In genomic region chr17:78583091-78583490, GRCh38 we compare ENCODE assay signal across 15 cellular contexts. TPM values are rescaled to one million over a fixed set of nuclear protein-coding genes. Genes with fewer than 3 reads are reported as not detected.
DNase-seq lines count a peak whose midpoint lies in the region; ATAC-seq and TF ChIP-seq lines count a peak whose summit lies in the region.
"Had no signal": no experiment of that assay in that cellular context is flagged by ENCODE, and none has a peak within 500 bp of the region (broad histone marks: within the 10 kb centered on the region; RNA-seq: fewer than 3 reads in every experiment).

No MANE protein-coding gene starts in this region.

- ATAC-seq in stimulated activated naive B cell treated with anti-CD40 and anti-IgM and Interleukin-4, amounts not matched to agents 10 μg/mL and 1 μg/mL and 100 μg/mL, for 72 hours (replicated peaks), result peak; percentile 62 to 68
- no peak for ATAC-seq in HG03025 (IDR thresholded peaks at IDR 0.05; ENCODE audit: low FRiP score, unreplicated experiment)
- ATAC-seq: activated CD4-positive, CD25-positive, alpha-beta regulatory T cell treated with anti-CD3 and anti-CD28 coated beads, Interleukin-2, amount 50 U/mL, for 24 hours had no signal

- H3K4me3 Mint-ChIP-seq in activated naive CD4-positive, alpha-beta T cell treated with anti-CD3 and anti-CD28 coated beads, Interleukin-2, amount 10 ng/mL, durations not matched to agents 7 days and 5 days, result no peak overlapping the region
- H3K4me3 Mint-ChIP-seq in stimulated activated naive B cell treated with anti-CD40 and anti-IgM and Interleukin-4, amounts not matched to agents 10 μg/mL and 1 μg/mL and 100 μg/mL, for 72 hours, result no peak overlapping the region

- CTCF ChIA-PET in activated naive CD4-positive, alpha-beta T cell treated with anti-CD3 and anti-CD28 coated beads, Interleukin-2, amount 10 ng/mL, durations not matched to agents 7 days and 5 days (lab: Charles Lee), result no interaction called here

- no peaks in the 10 kb centered on the region for H3K4me1 Mint-ChIP-seq in activated naive CD4-positive, alpha-beta T cell treated with anti-CD3 and anti-CD28 coated beads, Interleukin-2, amount 10 ng/mL, durations not matched to agents 7 days and 5 days
- H3K4me1 Mint-ChIP-seq in stimulated activated naive B cell treated with anti-CD40 and anti-IgM and Interleukin-4, amounts not matched to agents 10 μg/mL and 1 μg/mL and 100 μg/mL, for 72 hours, result peaks cover 0 to 3% of the 10 kb centered on the region in 2 donors

- no peak overlapping the region for H3K27ac Mint-ChIP-seq in activated naive CD4-positive, alpha-beta T cell treated with anti-CD3 and anti-CD28 coated beads, Interleukin-2, amount 10 ng/mL, durations not matched to agents 7 days and 5 days
- no peak overlapping the region for H3K27ac Mint-ChIP-seq in stimulated activated naive B cell treated with anti-CD40 and anti-IgM and Interleukin-4, amounts not matched to agents 10 μg/mL and 1 μg/mL and 100 μg/mL, for 72 hours

- no peaks in the 10 kb centered on the region for H3K36me3 Mint-ChIP-seq in activated naive CD4-positive, alpha-beta T cell treated with anti-CD3 and anti-CD28 coated beads, Interleukin-2, amount 10 ng/mL, durations not matched to agents 7 days and 5 days
- no peaks in the 10 kb centered on the region for H3K36me3 Mint-ChIP-seq in stimulated activated naive B cell treated with anti-CD40 and anti-IgM and Interleukin-4, amounts not matched to agents 10 μg/mL and 1 μg/mL and 100 μg/mL, for 72 hours

- no peak overlapping the region for H3K4me3 ChIP-seq in choroid plexus epithelial cell (ENCODE audit: low read depth, low read length)
- H3K4me3 ChIP-seq: BLaER1, coronary artery, lung had no signal

- peak; percentile 26 for DNase-seq in activated naive CD4-positive, alpha-beta T cell treated with anti-CD3 and anti-CD28 coated beads, Interleukin-2, amount 10 ng/mL, durations not matched to agents 7 days and 5 days
- DNase-seq in activated naive CD4-positive, alpha-beta T cell treated with anti-CD3 and anti-CD28 coated beads, Interleukin-2, amount 50 U/mL, for 16 hours, result no peak
- DNase-seq in M059J (ENCODE audit: low read depth) (peak; percentile 31), choroid plexus epithelial cell (ENCODE audit: low read depth) (peak; percentile 44), NCI-H748 treated with DMSO at 0.1 percent for 48 hours (lab: John Stamatoyannopoulos, UW) (no peak)
- no peak for DNase-seq in stimulated activated naive B cell treated with anti-CD40 and anti-IgM and Interleukin-4, amounts not matched to agents 10 μg/mL and 1 μg/mL and 100 μg/mL, for 72 hours
- no peak for DNase-seq in stimulated activated CD4-positive, alpha-beta T cell treated with anti-CD3 and anti-CD28 coated beads, Interleukin-1b, Interleukin-23, amount 100 ng/mL, for 48 hours
- DNase-seq: activated gamma-delta T cell treated with Interleukin-2 at 50 U/mL for 16 hours, NCI-H1417 treated with DMSO at 0.1 percent for 48 hours had no signal

- H3K27me3 Mint-ChIP-seq in activated naive CD4-positive, alpha-beta T cell treated with anti-CD3 and anti-CD28 coated beads, Interleukin-2, amount 10 ng/mL, durations not matched to agents 7 days and 5 days, result peaks cover 62% of the 10 kb centered on the region
- H3K27me3 Mint-ChIP-seq in stimulated activated naive B cell treated with anti-CD40 and anti-IgM and Interleukin-4, amounts not matched to agents 10 μg/mL and 1 μg/mL and 100 μg/mL, for 72 hours, result peaks cover 6 to 30% of the 10 kb centered on the region in 2 donors

- no peaks in the 10 kb centered on the region for H3K9me3 Mint-ChIP-seq in activated naive CD4-positive, alpha-beta T cell treated with anti-CD3 and anti-CD28 coated beads, Interleukin-2, amount 10 ng/mL, durations not matched to agents 7 days and 5 days
- H3K9me3 Mint-ChIP-seq in stimulated activated naive B cell treated with anti-CD40 and anti-IgM and Interleukin-4, amounts not matched to agents 10 μg/mL and 1 μg/mL and 100 μg/mL, for 72 hours, result peaks cover 0 to 3% of the 10 kb centered on the region in 2 donors

- TF ChIP-seq CTCF in choroid plexus epithelial cell (conservative IDR thresholded peaks at IDR 0.05; ENCODE audit: low read depth, low read length), result no peak

RNA-seq across cellular contexts. Expression of gene DNAH17, which starts 5.9 kb away (rescaled TPM):
- 0.05 TPM in 1 of 2 replicates, not detected in the other for total RNA-seq in M059J (2014; rRNA removed; shearing (Covaris generic))
- total RNA-seq: fibroblast of villous mesenchyme had no signal

Comparison
In these comparisons a context has a peak if more than half of its experiments do, and no peak if none do; other contexts are left out.
1. DNase-seq: peak in activated naive CD4-positive, alpha-beta T cell treated with anti-CD3 and anti-CD28 coated beads, Interleukin-2, amount 10 ng/mL, durations not matched to agents 7 days and 5 days (single experiment), M059J (single experiment) and choroid plexus epithelial cell (single experiment); none in activated naive CD4-positive, alpha-beta T cell treated with anti-CD3 and anti-CD28 coated beads, Interleukin-2, amount 50 U/mL, for 16 hours (single experiment), stimulated activated naive B cell treated with anti-CD40 and anti-IgM and Interleukin-4, amounts not matched to agents 10 μg/mL and 1 μg/mL and 100 μg/mL, for 72 hours (single experiment), NCI-H748 treated with DMSO at 0.1 percent for 48 hours (single experiment) and stimulated activated CD4-positive, alpha-beta T cell treated with anti-CD3 and anti-CD28 coated beads, Interleukin-1b, Interleukin-23, amount 100 ng/mL, for 48 hours (single experiment).